ENCODE assay signal across 20 cellular contexts in genomic region chr13:87344176-87344575, GRCh38.
"Had no signal": no experiment of that assay in that cellular context is flagged by ENCODE, and none has a peak within 500 bp of the region (broad histone marks: within the 10 kb centered on the region; RNA-seq: fewer than 3 reads in every experiment).

No MANE protein-coding gene starts in this region.

- H3K27ac ChIP-seq: dorsolateral prefrontal cortex, right atrium auricular region, tibial artery, vagina had no signal

- H3K27ac Mint-ChIP-seq: activated B cell treated with CpG ODN at 0.5 μM for 24 hours; activated CD8-positive, alpha-beta T cell treated with anti-CD3 and anti-CD28 coated beads for 36 hours; activated naive CD8-positive, alpha-beta T cell treated with anti-CD3 and anti-CD28 coated beads, Interleukin-2, amount 10 ng/mL, durations not matched to agents 7 days and 5 days; activated T-cell treated with anti-CD3 and anti-CD28 coated beads, Interleukin-2, amount 50 U/mL, for 72 hours; endodermal cell; natural killer cell treated with Interleukin-12 subunit alpha and Interleukin-12 subunit beta and Interleukin-15 and Interleukin-18, amount 100 ng/mL, for 72 hours; T-helper 2 cell treated with Interferon-gamma antibody and Interleukin-4, amounts not matched to agents 5 μg/mL and 100 μg/mL, for 36 hours had no signal

- H3K27me3 Mint-ChIP-seq: activated B cell treated with CpG ODN at 0.5 μM for 24 hours; activated CD8-positive, alpha-beta T cell treated with anti-CD3 and anti-CD28 coated beads for 36 hours; activated naive CD8-positive, alpha-beta T cell treated with anti-CD3 and anti-CD28 coated beads, Interleukin-2, amount 10 ng/mL, durations not matched to agents 7 days and 5 days; natural killer cell treated with Interleukin-12 subunit alpha and Interleukin-12 subunit beta and Interleukin-15 and Interleukin-18, amount 100 ng/mL, for 72 hours had no signal

- H3K36me3 ChIP-seq: right atrium auricular region, tibial artery, vagina had no signal

- ATAC-seq: activated CD8-positive, alpha-beta T cell treated with anti-CD3 and anti-CD28 coated beads for 36 hours; activated T-cell treated with anti-CD3 and anti-CD28 coated beads, Interleukin-2, amount 50 U/mL, for 72 hours; left ventricle myocardium superior; natural killer cell treated with Interleukin-12 subunit alpha and Interleukin-12 subunit beta and Interleukin-15 and Interleukin-18, amount 100 ng/mL, for 72 hours had no signal

- DNase-seq: activated B cell treated with CpG ODN at 0.5 μM for 24 hours; activated CD4-positive, alpha-beta T cell treated with anti-CD3 and anti-CD28 coated beads for 48 hours; activated CD8-positive, alpha-beta memory T cell treated with anti-CD3 and anti-CD28 coated beads, Interleukin-2, amount 50 U/mL, for 4 hours; activated CD8-positive, alpha-beta T cell treated with anti-CD3 and anti-CD28 coated beads for 36 hours; activated naive CD8-positive, alpha-beta T cell treated with anti-CD3 and anti-CD28 coated beads, Interleukin-2, amount 10 ng/mL, durations not matched to agents 7 days and 5 days; activated T-cell treated with anti-CD3 and anti-CD28 coated beads, Interleukin-2, amount 50 U/mL, for 72 hours; aorta; dorsolateral prefrontal cortex; endodermal cell; islet precursor cell; left ventricle myocardium superior; nucleus accumbens; posterior cingulate gyrus; stimulated activated CD4-positive, alpha-beta T cell treated with anti-CD3 and anti-CD28 coated beads, Interleukin-4, amount 100 ng/mL, for 24 hours; stimulated activated naive CD4-positive, alpha-beta T cell; tibial artery had no signal

- H3K4me1 ChIP-seq: right atrium auricular region, tibial artery, vagina had no signal

- H3K4me3 ChIP-seq: dorsolateral prefrontal cortex, right atrium auricular region, tibial artery, vagina had no signal

- H3K4me1 Mint-ChIP-seq: activated B cell treated with CpG ODN at 0.5 μM for 24 hours; activated naive CD8-positive, alpha-beta T cell treated with anti-CD3 and anti-CD28 coated beads, Interleukin-2, amount 10 ng/mL, durations not matched to agents 7 days and 5 days; endodermal cell had no signal

- H3K4me3 Mint-ChIP-seq: activated B cell treated with CpG ODN at 0.5 μM for 24 hours; activated CD8-positive, alpha-beta T cell treated with anti-CD3 and anti-CD28 coated beads for 36 hours; activated naive CD8-positive, alpha-beta T cell treated with anti-CD3 and anti-CD28 coated beads, Interleukin-2, amount 10 ng/mL, durations not matched to agents 7 days and 5 days; activated T-cell treated with anti-CD3 and anti-CD28 coated beads, Interleukin-2, amount 50 U/mL, for 72 hours; endodermal cell; natural killer cell treated with Interleukin-12 subunit alpha and Interleukin-12 subunit beta and Interleukin-15 and Interleukin-18, amount 100 ng/mL, for 72 hours; T-helper 2 cell treated with Interferon-gamma antibody and Interleukin-4, amounts not matched to agents 5 μg/mL and 100 μg/mL, for 36 hours had no signal

- H3K27me3 ChIP-seq: dorsolateral prefrontal cortex, right atrium auricular region, tibial artery, vagina had no signal

- H3K9me3 ChIP-seq: right atrium auricular region, tibial artery, vagina had no signal

- H3K36me3 Mint-ChIP-seq: activated naive CD8-positive, alpha-beta T cell treated with anti-CD3 and anti-CD28 coated beads, Interleukin-2, amount 10 ng/mL, durations not matched to agents 7 days and 5 days had no signal

- H3K9me3 Mint-ChIP-seq: endodermal cell had no signal
